Comparison of ENCODE assay signal across 8 cellular contexts in genomic region chr11:67120456-67120855, GRCh38. TPM values are rescaled to one million over a fixed set of nuclear protein-coding genes. Genes with fewer than 3 reads are reported as not detected.
DNase-seq lines count a peak whose midpoint lies in the region; ATAC-seq and TF ChIP-seq lines count a peak whose summit lies in the region.

No MANE protein-coding gene starts in this region.

- peaks cover 33% of the 10 kb centered on the region for H3K36me3 Mint-ChIP-seq in activated CD8-positive, alpha-beta memory T cell treated with anti-CD3 and anti-CD28 coated beads, Interleukin-2, amount 10 ng/mL, durations not matched to agents 7 days and 5 days

- DNase-seq in activated CD8-positive, alpha-beta memory T cell treated with anti-CD3 and anti-CD28 coated beads, Interleukin-2, amount 10 ng/mL, durations not matched to agents 7 days and 5 days, result no peak
- DNase-seq in activated CD8-positive, alpha-beta memory T cell treated with anti-CD3 and anti-CD28 coated beads, Interleukin-2, amount 50 U/mL, for 48 hours, result no peak
- DNase-seq in adrenal gland, result peak in 1 of 7 donors; percentile 13
- no peak for DNase-seq in thoracic aorta (ENCODE audit: low spot score)
- no peak for DNase-seq in NOMO-1 treated with DMSO at 0.1 percent for 48 hours (lab: John Stamatoyannopoulos, UW; ENCODE audit: unreplicated experiment)
- no peak for DNase-seq in HPDE6-E6E7 (ENCODE audit: extremely low spot score)

- no peaks in the 10 kb centered on the region for H3K9me3 Mint-ChIP-seq in activated CD8-positive, alpha-beta memory T cell treated with anti-CD3 and anti-CD28 coated beads, Interleukin-2, amount 10 ng/mL, durations not matched to agents 7 days and 5 days (ENCODE audit: low read depth)

- ATAC-seq in activated CD8-positive, alpha-beta memory T cell treated with anti-CD3 and anti-CD28 coated beads, Interleukin-2, amount 10 ng/mL, durations not matched to agents 7 days and 5 days, result no peak
- ATAC-seq in thoracic aorta (ENCODE audit: insufficient number of reproducible peaks, low FRiP score, low read depth), result no peak
- ATAC-seq in GM21447 (IDR thresholded peaks at IDR 0.05; ENCODE audit: unreplicated experiment), result no peak

- peaks cover 0 to 12% of the 10 kb centered on the region in 2 donors for H3K36me3 ChIP-seq in adrenal gland (replicated peaks in 1 of 2)
- H3K36me3 ChIP-seq in liver (ENCODE audit: control insufficient read depth in 4 of 4, insufficient read depth in 3 of 4, low read depth in 1 of 4, low read length in 3 of 4), result peaks cover 0 to 2% (median 0%) of the 10 kb centered on the region in 4 donors
- peaks cover 4% of the 10 kb centered on the region for H3K36me3 ChIP-seq in thoracic aorta

- H3K9me3 ChIP-seq in adrenal gland (replicated peaks in 1 of 3), result no peaks in the 10 kb centered on the region
- H3K9me3 ChIP-seq in liver (ENCODE audit: control insufficient read depth in 4 of 4, low read length in 3 of 4), result no peaks in the 10 kb centered on the region
- H3K9me3 ChIP-seq in thoracic aorta, result no peaks in the 10 kb centered on the region

- WGBS in adrenal gland, 4 donors, result 0 to 2% (median 1%) methylated on average over 12 of the region's 12 CpGs
- under 1% methylated on average over 12 of the region's 12 CpGs for WGBS in liver

- H3K4me1 ChIP-seq in adrenal gland (replicated peaks in 1 of 2) (peaks cover 7 to 28% of the 10 kb centered on the region in 2 donors), liver (ENCODE audit: control insufficient read depth in 4 of 4, insufficient read depth in 4 of 4, low read length in 3 of 4) (peaks cover 1 to 25% (median 13%) of the 10 kb centered on the region in 4 donors), thoracic aorta (ENCODE audit: control insufficient read depth in 1 of 2, low read depth in 2 of 2) (peaks cover 21 to 39% of the 10 kb centered on the region in 2 donors)

- H3K4me3 Mint-ChIP-seq in activated CD8-positive, alpha-beta memory T cell treated with anti-CD3 and anti-CD28 coated beads, Interleukin-2, amount 10 ng/mL, durations not matched to agents 7 days and 5 days, result peak overlapping the region; percentile 94

- peak overlapping the region; percentile 1 to 99 (median 96) for H3K27ac ChIP-seq in adrenal gland
- peak overlapping the region; percentile 82 to 87 for H3K27ac ChIP-seq in liver (ENCODE audit: low read depth in 1 of 2, low read length in 2 of 2)
- H3K27ac ChIP-seq in thoracic aorta, result peak overlapping the region; percentile 53 to 93

- no peak for TF ChIP-seq POLR2A in adrenal gland (IDR thresholded peaks at IDR 0.05)

- H3K4me3 ChIP-seq in adrenal gland (peak overlapping the region; percentile 8 to 99 (median 63)), liver (ENCODE audit: low read depth in 1 of 3, low read length in 3 of 3) (peak overlapping the region; percentile 90 to 99 (median 94)), thoracic aorta (peak overlapping the region; percentile 94)

- H3K27me3 Mint-ChIP-seq in activated CD8-positive, alpha-beta memory T cell treated with anti-CD3 and anti-CD28 coated beads, Interleukin-2, amount 10 ng/mL, durations not matched to agents 7 days and 5 days, result no peaks in the 10 kb centered on the region

- no peaks in the 10 kb centered on the region for H3K27me3 ChIP-seq in adrenal gland
- H3K27me3 ChIP-seq in liver (ENCODE audit: control insufficient read depth in 4 of 4, insufficient read depth in 4 of 4, low read length in 3 of 4), result no peaks in the 10 kb centered on the region
- H3K27me3 ChIP-seq in thoracic aorta (replicated peaks; ENCODE audit: insufficient read depth), result no peaks in the 10 kb centered on the region

- CTCF ChIA-PET in activated CD8-positive, alpha-beta memory T cell treated with anti-CD3 and anti-CD28 coated beads, Interleukin-2, amount 10 ng/mL, durations not matched to agents 7 days and 5 days (lab: Charles Lee), result no interaction called here

- peak overlapping the region; percentile 50 to 74 for H3K9ac ChIP-seq in liver (ENCODE audit: low read depth in 1 of 2, low read length in 2 of 2)

- H3K4me1 Mint-ChIP-seq in activated CD8-positive, alpha-beta memory T cell treated with anti-CD3 and anti-CD28 coated beads, Interleukin-2, amount 10 ng/mL, durations not matched to agents 7 days and 5 days, result peaks cover 32% of the 10 kb centered on the region

- peak overlapping the region; percentile 91 for H3K27ac Mint-ChIP-seq in activated CD8-positive, alpha-beta memory T cell treated with anti-CD3 and anti-CD28 coated beads, Interleukin-2, amount 10 ng/mL, durations not matched to agents 7 days and 5 days

- no peak for TF ChIP-seq RAD21 in liver (IDR thresholded peaks at IDR 0.05)

- intact Hi-C loops in adrenal gland (cut with DNase I), result no loop called here

- TF ChIP-seq CTCF in adrenal gland (IDR thresholded peaks at IDR 0.05) (no peak), liver (IDR thresholded peaks at IDR 0.05; ENCODE audit: low read depth, low read length, missing input control) (no peak), thoracic aorta (IDR thresholded peaks at IDR 0.05) (no peak)

TF ChIP-seq in liver, 16 proteins besides CTCF, POLR2A, EP300 and RAD21:
- TF ChIP-seq YY1 (IDR thresholded peaks at IDR 0.05), result peak; percentile 11
- TF ChIP-seq ATF3 (IDR thresholded peaks at IDR 0.05), result no peak

RNA-seq across cellular contexts. Expression of gene KDM2A, which starts 1.4 kb away (rescaled TPM):
- 100 to 1,000 TPM in 1 of 2 experiments, 10 to 100 TPM in 1; 93.6 to 116 TPM for total RNA-seq in activated CD8-positive, alpha-beta memory T cell treated with anti-CD3 and anti-CD28 coated beads, Interleukin-2, amount 10 ng/mL, durations not matched to agents 7 days and 5 days
- total RNA-seq in adrenal gland (10 to 100 TPM; 30.6 to 65.3 (median 53.5) TPM), liver (10 to 100 TPM; 25.2 to 44.9 TPM), thoracic aorta (100 to 1,000 TPM in 1 of 2 donors, 10 to 100 TPM in 1; 40.1 to 130 TPM)
- polyA plus RNA-seq in adrenal gland (10 to 100 TPM; 33.8 to 50.5 (median 36.4) TPM), liver (10 to 100 TPM in 1 of 2 donors, 1 to 10 TPM in 1; 8.3 to 19.6 TPM)
